Comparison of ENCODE assay signal across 5 cellular contexts in the genomic region with DNA sequence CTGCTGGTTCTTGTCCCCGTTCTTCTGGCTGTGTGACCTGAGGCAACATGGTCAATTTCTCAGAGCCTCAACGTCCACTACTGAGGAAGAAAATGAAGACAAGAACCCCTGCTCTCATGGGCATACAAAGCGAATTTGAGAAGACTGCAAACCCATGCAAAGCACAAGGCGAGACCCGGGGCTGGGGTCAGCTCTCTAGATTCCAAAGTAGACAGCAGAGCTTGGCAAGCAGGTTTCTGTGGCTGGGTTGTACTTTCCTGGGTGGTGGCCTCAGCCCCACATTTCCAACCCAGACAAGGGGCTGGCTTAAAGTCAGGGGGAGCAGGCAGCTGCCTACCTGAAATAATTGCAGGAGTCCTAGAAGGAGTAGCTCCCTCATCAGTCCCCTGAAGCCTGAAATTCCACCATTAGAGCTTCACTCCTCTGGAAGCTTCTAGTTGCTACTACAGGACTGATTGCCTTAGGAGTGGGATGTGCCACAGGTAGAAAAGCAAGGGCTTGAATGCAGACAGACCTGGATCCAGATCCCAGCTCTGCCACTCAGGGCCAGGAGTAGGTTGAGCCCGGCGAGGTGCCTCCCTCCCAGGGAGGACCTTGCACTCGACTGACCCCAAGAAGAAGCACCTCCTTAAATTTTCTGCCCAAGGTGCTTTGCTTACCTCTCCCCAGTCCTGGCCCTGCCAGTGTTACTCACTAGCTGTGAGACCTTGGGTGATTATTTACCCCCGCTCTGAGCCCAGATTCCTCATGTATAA.
"Had no signal": no experiment of that assay in that cellular context is flagged by ENCODE, and none has a peak within 500 bp of the region (broad histone marks: within the 10 kb centered on the region; RNA-seq: fewer than 3 reads in every experiment).

No MANE protein-coding gene starts in this region.

- H3K4me3 ChIP-seq: GM23338, K562 had no signal

- ATAC-seq: GM23338, K562 had no signal

- DNase-seq: H9, HCEC 1CT, IMR-90 had no signal
